In the genomic region with DNA sequence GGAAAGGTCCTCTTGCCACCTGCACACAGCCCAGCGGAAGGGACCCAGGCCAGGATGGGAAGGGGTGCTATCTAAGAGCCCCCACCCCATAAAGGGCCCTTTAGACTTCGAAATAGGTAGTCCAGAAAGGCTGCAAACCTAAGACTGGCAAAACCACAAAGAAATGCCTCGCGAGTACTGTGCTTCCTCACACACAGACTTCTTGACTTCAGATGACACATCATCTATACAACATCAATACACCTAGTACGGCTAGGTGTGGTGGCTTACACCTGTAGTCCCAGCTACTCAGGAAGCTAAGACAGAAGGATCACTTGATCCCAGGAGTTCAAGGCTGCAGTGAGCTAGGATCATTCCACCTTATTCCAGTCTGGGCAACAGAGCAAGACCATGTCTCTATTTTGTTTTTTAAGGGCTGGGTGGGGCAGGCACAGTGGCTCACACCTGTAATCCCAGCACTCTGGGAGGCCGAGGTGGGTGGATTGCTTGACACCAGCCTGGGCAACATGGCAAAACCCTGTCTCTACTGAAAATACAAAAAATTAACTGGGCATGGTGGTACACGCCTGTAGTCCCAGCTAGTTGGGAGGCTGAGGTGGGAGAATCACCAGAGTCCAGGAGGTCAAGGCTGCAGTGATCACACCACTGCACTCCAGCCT, we compare ENCODE assay signal across 11 cellular contexts.
DNase-seq lines count a peak whose midpoint lies in the region; ATAC-seq and TF ChIP-seq lines count a peak whose summit lies in the region.
"Had no signal": no experiment of that assay in that cellular context is flagged by ENCODE, and none has a peak within 500 bp of the region (broad histone marks: within the 10 kb centered on the region; RNA-seq: fewer than 3 reads in every experiment).

No MANE protein-coding gene starts in this region.

- H4K20me1 ChIP-seq in Karpas-422 (ENCODE audit: insufficient read depth, low read depth, low read length): no peaks in the 10 kb centered on the region

- H3K9me3 Mint-ChIP-seq in Calu3 (ENCODE audit: low read depth, unreplicated experiment) (no peaks in the 10 kb centered on the region), osteocyte (ENCODE audit: unreplicated experiment) (no peaks in the 10 kb centered on the region)
- H3K9me3 Mint-ChIP-seq: CD8-positive, alpha-beta memory T cell had no signal

- BruUV-seq in Calu3 (replicated peaks; lab: Mats Ljungman, UMichigan): no TSS peak

- H3K27ac ChIP-seq in Karpas-422 (ENCODE audit: low read length) (no peak overlapping the region), ovary (no peak overlapping the region), right cardiac atrium (ENCODE audit: low read length) (no peak overlapping the region)

- H2AFZ ChIP-seq in Karpas-422 (ENCODE audit: low read length): no peak overlapping the region

- no peak for TF ChIP-seq EP300 in ovary (IDR thresholded peaks at IDR 0.05)

- TF ChIP-seq CTCF in Calu3 (IDR thresholded peaks at IDR 0.05; ENCODE audit: unreplicated experiment) (no peak), epithelial cell of esophagus (IDR thresholded peaks at IDR 0.05; ENCODE audit: insufficient read depth, low read depth, low read length, missing control alignments) (no peak), osteocyte (IDR thresholded peaks at IDR 0.05) (no peak), ovary (IDR thresholded peaks at IDR 0.05) (no peak)

- H3K4me3 ChIP-seq in epithelial cell of esophagus (ENCODE audit: low read length) (no peak overlapping the region), Karpas-422 (ENCODE audit: low read length) (no peak overlapping the region), ovary (no peak overlapping the region), right cardiac atrium (ENCODE audit: low read length) (no peak overlapping the region)

- 79 to 83% (median 79%) methylated on average over 7 of the region's 7 CpGs for WGBS in ovary, 3 donors
- 82% methylated on average over 7 of the region's 7 CpGs for WGBS in right cardiac atrium

- no peaks in the 10 kb centered on the region for H3K9me2 ChIP-seq in Karpas-422 (replicated peaks; ENCODE audit: insufficient read depth, low read length)

- peak overlapping the region; percentile 69 for H3K27ac Mint-ChIP-seq in Calu3 (ENCODE audit: unreplicated experiment)
- peak overlapping the region; percentile 94 for H3K27ac Mint-ChIP-seq in osteocyte (ENCODE audit: unreplicated experiment)

- H3K4me1 Mint-ChIP-seq in Calu3 (ENCODE audit: low read depth, unreplicated experiment): peaks cover 30% of the 10 kb centered on the region
- H3K4me1 Mint-ChIP-seq in osteocyte (ENCODE audit: unreplicated experiment): peaks cover 50% of the 10 kb centered on the region

- CTCF ChIA-PET in Calu3 (lab: Charles Lee): interaction anchor here (0.5 to 1.0 kb wide), 3 partner anchors 44 to 149 kb away, joined by 3 to 17 read pairs (median 4); no protein-coding TSS in a partner anchor

- H3K36me3 Mint-ChIP-seq in Calu3 (ENCODE audit: insufficient read depth, unreplicated experiment): peaks cover 8% of the 10 kb centered on the region
- peaks cover 20% of the 10 kb centered on the region for H3K36me3 Mint-ChIP-seq in osteocyte (ENCODE audit: unreplicated experiment)
- H3K36me3 Mint-ChIP-seq: CD8-positive, alpha-beta memory T cell had no signal

- H3K27me3 Mint-ChIP-seq in Calu3 (ENCODE audit: unreplicated experiment): no peaks in the 10 kb centered on the region
- no peaks in the 10 kb centered on the region for H3K27me3 Mint-ChIP-seq in osteocyte (ENCODE audit: unreplicated experiment)
- H3K27me3 Mint-ChIP-seq: CD8-positive, alpha-beta memory T cell had no signal

- H3K4me3 Mint-ChIP-seq in Calu3 (ENCODE audit: low read depth, unreplicated experiment) (peak overlapping the region; percentile 47), osteocyte (ENCODE audit: unreplicated experiment) (no peak overlapping the region)

- intact Hi-C loops in Calu3 (cut with micrococcal nuclease; ENCODE audit: unreplicated experiment) (loop anchor here (2.0 kb wide), 1 partner anchor 22 kb away; no protein-coding TSS in a partner anchor), ovary (cut with DNase I) (loop anchor here in 1 of 4 donors (10.0 kb wide), 1 partner anchor 126 kb away; a partner anchor contains a TSS), right cardiac atrium (cut with DNase I) (no loop called here), cardiac septum (cut with DNase I) (loop anchor here (10.0 kb wide), 2 partner anchors 66 to 94 kb away; no protein-coding TSS in a partner anchor)

- H3K4me1 ChIP-seq in Karpas-422 (ENCODE audit: low read length) (peaks cover 24% of the 10 kb centered on the region), ovary (ENCODE audit: insufficient read depth) (peaks cover 15% of the 10 kb centered on the region), right cardiac atrium (ENCODE audit: control insufficient read depth, insufficient read depth, low read length) (peaks cover 18% of the 10 kb centered on the region)

- no peaks in the 10 kb centered on the region for H3K36me3 ChIP-seq in Karpas-422 (ENCODE audit: insufficient read depth, low read length)
- H3K36me3 ChIP-seq in ovary: no peaks in the 10 kb centered on the region

- H3K9me3 ChIP-seq in Karpas-422 (ENCODE audit: low read length) (no peaks in the 10 kb centered on the region), ovary (no peaks in the 10 kb centered on the region), right cardiac atrium (ENCODE audit: control insufficient read depth, low read length) (no peaks in the 10 kb centered on the region)

- no peak for TF ChIP-seq POLR2A in ovary (IDR thresholded peaks at IDR 0.05)

- H3K27me3 ChIP-seq in Karpas-422 (ENCODE audit: low read length): no peaks in the 10 kb centered on the region
- no peaks in the 10 kb centered on the region for H3K27me3 ChIP-seq in ovary
- no peaks in the 10 kb centered on the region for H3K27me3 ChIP-seq in right cardiac atrium (ENCODE audit: control insufficient read depth, insufficient read depth)

- DNase-seq in Calu3 (no peak), M059J (ENCODE audit: low read depth) (peak; percentile 24), epithelial cell of esophagus (ENCODE audit: low read depth) (peak; percentile 33), osteocyte (ENCODE audit: extremely low spot score, unreplicated experiment) (no peak), Karpas-422 (no peak), ovary (no peak), right cardiac atrium (no peak), cardiac septum (ENCODE audit: low spot score) (no peak)
- DNase-seq: activated T-cell treated with anti-CD3 and anti-CD28 coated beads, Interleukin-2, amount 50 U/mL, for 48 hours; NCI-H446 treated with DMSO at 0.1 percent for 48 hours had no signal

- no peak overlapping the region for H3K9ac ChIP-seq in Karpas-422 (ENCODE audit: low read length)

- ATAC-seq in right cardiac atrium: no peak

- H3K79me2 ChIP-seq in Karpas-422 (ENCODE audit: low read length): no peaks in the 10 kb centered on the region

- no peak overlapping the region for H3K4me2 ChIP-seq in Karpas-422 (ENCODE audit: low read depth, low read length, poor library complexity, severe bottlenecking)

Comparison
In these comparisons a context has a peak if more than half of its experiments do, and no peak if none do; other contexts are left out.
1. intact Hi-C loops: an anchor here in Calu3 (2.0 kb wide) and cardiac septum (10.0 kb wide); none called in right cardiac atrium.
2. DNase-seq: peak in M059J (single experiment) and epithelial cell of esophagus (single experiment); none in Calu3 (single experiment), osteocyte (single experiment), Karpas-422 (single experiment), ovary (0 of 5), right cardiac atrium (0 of 3) and cardiac septum (single experiment).